ENCODE assay signal across 9 cellular contexts in the genomic region with DNA sequence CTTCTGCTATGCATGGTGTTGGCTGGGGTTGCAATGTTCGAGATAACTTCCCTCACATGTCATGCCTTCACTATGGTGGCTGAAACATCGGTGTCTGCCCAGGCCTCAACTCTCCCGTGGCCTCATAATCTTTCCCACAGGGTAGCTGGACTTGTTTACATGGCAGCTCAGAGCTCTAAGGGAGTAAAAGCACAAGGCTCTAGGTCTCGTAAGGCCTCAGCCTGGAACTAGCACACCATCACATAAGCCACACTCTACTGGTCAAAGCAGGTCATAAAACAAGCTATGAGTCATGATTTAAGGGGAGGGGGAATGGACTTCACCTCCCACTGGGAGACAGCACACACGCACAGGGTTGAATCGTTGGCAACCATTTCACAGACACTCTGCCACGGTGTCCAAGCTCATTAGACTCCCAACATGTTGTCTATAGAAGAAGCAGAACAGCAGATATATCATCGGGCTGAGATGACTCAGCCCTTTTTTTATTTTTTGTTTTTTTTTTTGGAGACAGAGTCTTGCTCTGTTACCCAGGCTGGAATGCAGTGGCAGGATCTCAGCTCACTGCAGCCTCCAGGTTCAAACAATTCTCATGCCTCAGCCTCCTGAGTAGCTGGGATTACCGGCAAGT.
DNase-seq lines count a peak whose midpoint lies in the region; ATAC-seq and TF ChIP-seq lines count a peak whose summit lies in the region.
"Had no signal": no experiment of that assay in that cellular context is flagged by ENCODE, and none has a peak within 500 bp of the region (broad histone marks: within the 10 kb centered on the region; RNA-seq: fewer than 3 reads in every experiment).

No MANE protein-coding gene starts in this region.

- no peaks in the 10 kb centered on the region for H3K27me3 ChIP-seq in psoas muscle (ENCODE audit: insufficient read depth in 3 of 3, low read length in 2 of 3)
- no peaks in the 10 kb centered on the region for H3K27me3 ChIP-seq in effector memory CD4-positive, alpha-beta T cell (replicated peaks; ENCODE audit: control insufficient read depth, insufficient read depth, low read length, poor library complexity, severe bottlenecking)

- H3K4me3 ChIP-seq in psoas muscle, result no peak overlapping the region
- no peak overlapping the region for H3K4me3 ChIP-seq in effector memory CD4-positive, alpha-beta T cell (ENCODE audit: insufficient read depth, low read depth, low read length, poor library complexity, severe bottlenecking)

- POLR2A ChIA-PET in RWPE1 (lab: Yijun Ruan, JAX; ENCODE audit: low non-redundant PET), result no interaction called here

- H3K9me3 ChIP-seq in psoas muscle, result no peaks in the 10 kb centered on the region
- H3K9me3 ChIP-seq in effector memory CD4-positive, alpha-beta T cell (ENCODE audit: control insufficient read depth, low read length), result no peaks in the 10 kb centered on the region

- CTCF ChIA-PET in RWPE1 (lab: Yijun Ruan, JAX), result interaction anchor here (0.7 to 1.2 kb wide), 5 partner anchors 12 to 173 kb away, joined by 3 to 4 read pairs (median 3); no protein-coding TSS in a partner anchor

- H3K27ac ChIP-seq in RWPE1 (peak overlapping the region; percentile 74), psoas muscle (peak overlapping the region; percentile 59)
- H3K27ac ChIP-seq in effector memory CD4-positive, alpha-beta T cell (ENCODE audit: insufficient read depth, low read length, poor library complexity, severe bottlenecking), result no peak overlapping the region

- TF ChIP-seq CTCF in RWPE1 (conservative IDR thresholded peaks at IDR 0.05; ENCODE audit: low read depth), result no peak
- no peak for TF ChIP-seq CTCF in psoas muscle (IDR thresholded peaks at IDR 0.05)

- WGBS in psoas muscle, 3 donors, result 36 to 38% (median 38%) methylated on average over 9 of the region's 9 CpGs

- no peaks in the 10 kb centered on the region for H3K36me3 ChIP-seq in psoas muscle (ENCODE audit: insufficient read depth in 1 of 2, low read depth in 1 of 2)
- no peaks in the 10 kb centered on the region for H3K36me3 ChIP-seq in effector memory CD4-positive, alpha-beta T cell (ENCODE audit: control insufficient read depth, insufficient read depth, low read length)

- peaks cover 45% of the 10 kb centered on the region for H3K4me1 ChIP-seq in psoas muscle
- H3K4me1 ChIP-seq in effector memory CD4-positive, alpha-beta T cell (ENCODE audit: control insufficient read depth, insufficient read depth, low read length, poor library complexity, severe bottlenecking), result no peaks in the 10 kb centered on the region

- ATAC-seq in psoas muscle, result peak; percentile 32 to 65 (median 55)
- no peak for ATAC-seq in HG03097 (IDR thresholded peaks at IDR 0.05; ENCODE audit: low FRiP score, unreplicated experiment)
- ATAC-seq in HG03520 (IDR thresholded peaks at IDR 0.05; ENCODE audit: unreplicated experiment), result no peak

- DNase-seq in EH (ENCODE audit: low read depth), result peak; percentile 100
- DNase-seq in RWPE1 (ENCODE audit: low spot score), result no peak
- peak; percentile 82 for DNase-seq in fibroblast of the conjunctiva (ENCODE audit: low read depth)
- no peak for DNase-seq in psoas muscle
- DNase-seq in effector memory CD4-positive, alpha-beta T cell, result no peak
- DNase-seq in medulla oblongata (ENCODE audit: extremely low spot score), result no peak
- DNase-seq: activated naive CD8-positive, alpha-beta T cell treated with anti-CD3 and anti-CD28 coated beads, Interleukin-2, amount 10 ng/mL, durations not matched to agents 7 days and 5 days had no signal

- intact Hi-C loops in psoas muscle (cut with DNase I), result loop anchor here in 1 of 2 donors (5.0 kb wide), 1 partner anchor 41 kb away; no protein-coding TSS in a partner anchor

Comparison
In these comparisons a context has a peak if more than half of its experiments do, and no peak if none do; other contexts are left out.
1. DNase-seq: peak in EH (single experiment) and fibroblast of the conjunctiva (single experiment); none in RWPE1 (single experiment), psoas muscle (0 of 2), effector memory CD4-positive, alpha-beta T cell (0 of 3) and medulla oblongata (single experiment).
2. ATAC-seq: peak in psoas muscle (4 of 4); none in HG03097 (single experiment) and HG03520 (single experiment).